Comparison of ENCODE assay signal across 17 cellular contexts in genomic region chr12:124185970-124186686, GRCh38.
"Had no signal": no experiment of that assay in that cellular context is flagged by ENCODE, and none has a peak within 500 bp of the region (broad histone marks: within the 10 kb centered on the region; RNA-seq: fewer than 3 reads in every experiment).

No MANE protein-coding gene starts in this region.

- H3K9me3 ChIP-seq: mucosa of descending colon, psoas muscle, right lobe of liver, thoracic aorta had no signal

- H3K36me3 ChIP-seq: right lobe of liver, thoracic aorta had no signal

- H3K27ac ChIP-seq: epithelial cell of prostate, psoas muscle, right lobe of liver, thoracic aorta had no signal

- H3K27ac Mint-ChIP-seq: activated CD8-positive, alpha-beta T cell treated with anti-CD3 and anti-CD28 coated beads, Interleukin-2, amount 10 ng/mL, durations not matched to agents 7 days and 5 days; activated naive CD8-positive, alpha-beta T cell treated with anti-CD3 and anti-CD28 coated beads for 36 hours; dendritic cell treated with granulocyte-macrophage colony-stimulating factor and Interleukin-4, amounts not matched to agents 40 ng/mL and 50 ng/mL, for 4 days; effector memory CD8-positive, alpha-beta T cell; naive thymus-derived CD4-positive, alpha-beta T cell had no signal

- H3K4me1 Mint-ChIP-seq: activated naive CD8-positive, alpha-beta T cell treated with anti-CD3 and anti-CD28 coated beads for 36 hours had no signal

- H3K4me3 ChIP-seq: mucosa of descending colon, psoas muscle, right lobe of liver, thoracic aorta had no signal

- ATAC-seq: activated CD8-positive, alpha-beta T cell treated with anti-CD3 and anti-CD28 coated beads, Interleukin-2, amount 10 ng/mL, durations not matched to agents 7 days and 5 days; effector memory CD8-positive, alpha-beta T cell; left lobe of liver; mucosa of descending colon; naive thymus-derived CD4-positive, alpha-beta T cell; psoas muscle; right lobe of liver; SK-N-SH treated with all-trans-retinoic acid at 6 μM for 48 hours had no signal

- H3K36me3 Mint-ChIP-seq: activated naive CD8-positive, alpha-beta T cell treated with anti-CD3 and anti-CD28 coated beads for 36 hours had no signal

- H3K9me3 Mint-ChIP-seq: activated naive CD8-positive, alpha-beta T cell treated with anti-CD3 and anti-CD28 coated beads for 36 hours; dendritic cell treated with granulocyte-macrophage colony-stimulating factor and Interleukin-4, amounts not matched to agents 40 ng/mL and 50 ng/mL, for 4 days; effector memory CD8-positive, alpha-beta T cell; naive thymus-derived CD4-positive, alpha-beta T cell had no signal

- DNase-seq: activated CD4-positive, alpha-beta T cell treated with anti-CD3 and anti-CD28 coated beads for 48 hours; activated CD8-positive, alpha-beta memory T cell treated with anti-CD3 and anti-CD28 coated beads, Interleukin-2, amount 50 U/mL, for 4 hours; activated CD8-positive, alpha-beta T cell treated with anti-CD3 and anti-CD28 coated beads, Interleukin-2, amount 10 ng/mL, durations not matched to agents 7 days and 5 days; activated naive CD8-positive, alpha-beta T cell treated with anti-CD3 and anti-CD28 coated beads for 36 hours; effector memory CD8-positive, alpha-beta T cell; islet precursor cell; mucosa of descending colon; naive thymus-derived CD4-positive, alpha-beta T cell; nucleus accumbens; psoas muscle; right lobe of liver; T-helper 1 cell had no signal

- H3K27me3 Mint-ChIP-seq: activated naive CD8-positive, alpha-beta T cell treated with anti-CD3 and anti-CD28 coated beads for 36 hours had no signal

- H3K4me3 Mint-ChIP-seq: activated CD8-positive, alpha-beta T cell treated with anti-CD3 and anti-CD28 coated beads, Interleukin-2, amount 10 ng/mL, durations not matched to agents 7 days and 5 days; activated naive CD8-positive, alpha-beta T cell treated with anti-CD3 and anti-CD28 coated beads for 36 hours; dendritic cell treated with granulocyte-macrophage colony-stimulating factor and Interleukin-4, amounts not matched to agents 40 ng/mL and 50 ng/mL, for 4 days; effector memory CD8-positive, alpha-beta T cell; naive thymus-derived CD4-positive, alpha-beta T cell had no signal

- H3K27me3 ChIP-seq: right lobe of liver had no signal

- H3K4me1 ChIP-seq: psoas muscle had no signal
